Comparison of ENCODE assay signal across 22 cellular contexts in the genomic region with DNA sequence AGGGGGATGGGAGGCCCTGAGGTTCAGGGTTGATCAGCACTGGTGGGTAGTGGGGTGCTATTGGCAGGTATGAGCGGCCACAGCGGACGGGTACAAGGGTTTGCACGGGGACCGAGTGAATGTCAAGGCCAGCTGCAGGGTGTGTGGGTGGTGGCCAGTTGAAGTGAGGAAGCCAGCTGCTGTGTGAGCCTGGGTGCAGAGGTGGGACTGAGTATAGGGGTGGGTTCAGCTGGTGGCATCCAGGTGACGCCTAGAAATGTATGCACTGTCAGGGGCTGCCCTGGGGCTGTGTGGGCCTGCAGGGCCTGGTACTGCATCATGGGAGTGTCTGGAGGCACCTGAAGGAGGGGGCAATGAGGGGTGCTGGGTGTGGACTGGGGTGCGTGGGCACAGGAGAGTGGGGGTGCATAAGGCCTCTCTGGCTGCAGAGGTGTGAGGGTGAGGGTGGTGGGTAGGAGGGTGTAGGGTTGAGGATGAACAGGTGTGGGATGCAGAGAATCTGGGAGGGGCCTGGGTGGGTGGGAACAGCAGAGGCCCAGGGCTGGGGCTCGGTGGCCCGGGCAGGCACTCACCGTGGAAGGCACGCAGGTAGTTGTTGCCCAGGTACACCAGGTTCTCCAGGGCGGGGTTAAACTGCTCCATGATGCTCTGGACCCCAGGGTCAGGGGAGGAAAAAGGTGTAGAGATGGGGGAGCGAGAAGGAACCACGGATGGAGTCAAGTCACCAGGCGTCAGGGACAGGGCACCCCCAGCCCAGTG. TPM values are rescaled to one million over a fixed set of nuclear protein-coding genes. Genes with fewer than 3 reads are reported as not detected.
DNase-seq lines count a peak whose midpoint lies in the region; ATAC-seq, FAIRE-seq and TF ChIP-seq lines count a peak whose summit lies in the region.
"Had no signal": no experiment of that assay in that cellular context is flagged by ENCODE, and none has a peak within 500 bp of the region (broad histone marks: within the 10 kb centered on the region; RNA-seq: fewer than 3 reads in every experiment).

No MANE protein-coding gene starts in this region.

- TF ChIP-seq RAD21 in GM12878 (IDR thresholded peaks at IDR 0.05; ENCODE audit: insufficient read depth, low read depth, low read length), result no peak

- DNase-seq in activated naive CD4-positive, alpha-beta T cell treated with anti-CD3 and anti-CD28 coated beads, Interleukin-2, amount 10 ng/mL, durations not matched to agents 7 days and 5 days, result no peak
- DNase-seq in activated naive CD4-positive, alpha-beta T cell treated with anti-CD3 and anti-CD28 coated beads, Interleukin-2, amount 50 U/mL, for 16 hours, result no peak
- DNase-seq in GM12878 (ENCODE audit: low read depth, low spot score) (no peak), mucosa of descending colon (peak in 2 of 3 donors; percentile 24 to 39), transverse colon (peak; percentile 35), ovary (no peak), NCI-H146 treated with DMSO at 0.1 percent for 48 hours (lab: John Stamatoyannopoulos, UW; ENCODE audit: unreplicated experiment) (no peak), uterus (no peak)
- DNase-seq: ACHN; activated CD4-positive, alpha-beta T cell treated with anti-CD3 and anti-CD28 coated beads for 48 hours; dermis blood vessel endothelial cell; DND-41; gastrocnemius medialis; H9; NCI-H1694; NCI-H748 treated with DMSO at 0.1 percent for 48 hours; PC-3; psoas muscle had no signal

- no peak for TF ChIP-seq EP300 in GM12878 (IDR thresholded peaks at IDR 0.05; ENCODE audit: borderline replicate concordance in 1 of 2, control insufficient read depth in 1 of 2, low read depth in 2 of 2, low read length in 2 of 2)
- TF ChIP-seq EP300 in transverse colon (IDR thresholded peaks at IDR 0.05; ENCODE audit: low read depth), result no peak
- no peak for TF ChIP-seq EP300 in ovary (IDR thresholded peaks at IDR 0.05)

- H3K4me2 ChIP-seq in GM12878 (ENCODE audit: control insufficient read depth, insufficient read depth), result no peak overlapping the region

- ATAC-seq in GM12878, result peak; percentile 43
- ATAC-seq in mucosa of descending colon, result peak; percentile 12
- ATAC-seq: gastrocnemius medialis, left lung, PC-3, psoas muscle had no signal

- H3K27ac ChIP-seq in GM12878 (ENCODE audit: control insufficient read depth, insufficient read depth) (no peak overlapping the region), transverse colon (peak overlapping the region; percentile 79 to 93 (median 84)), ovary (no peak overlapping the region), uterus (no peak overlapping the region)
- H3K27ac ChIP-seq: gastrocnemius medialis, left lung, psoas muscle had no signal

- no peak overlapping the region for H2AFZ ChIP-seq in GM12878 (ENCODE audit: control insufficient read depth, low read depth, low read length)

- peaks cover 3% of the 10 kb centered on the region for H3K27me3 Mint-ChIP-seq in activated naive CD4-positive, alpha-beta T cell treated with anti-CD3 and anti-CD28 coated beads, Interleukin-2, amount 10 ng/mL, durations not matched to agents 7 days and 5 days
- H3K27me3 Mint-ChIP-seq: activated naive CD8-positive, alpha-beta T cell had no signal

- peak overlapping the region; percentile 14 for H3K27ac Mint-ChIP-seq in activated naive CD4-positive, alpha-beta T cell treated with anti-CD3 and anti-CD28 coated beads, Interleukin-2, amount 10 ng/mL, durations not matched to agents 7 days and 5 days
- H3K27ac Mint-ChIP-seq: activated naive CD8-positive, alpha-beta T cell; CD14-positive monocyte; H9 had no signal

- H3K4me3 ChIP-seq in GM12878 (no peak overlapping the region), mucosa of descending colon (no peak overlapping the region), transverse colon (no peak overlapping the region), ovary (no peak overlapping the region), uterus (no peak overlapping the region)
- H3K4me3 ChIP-seq: gastrocnemius medialis, left lung, psoas muscle had no signal

- H3K4me1 ChIP-seq in GM12878 (ENCODE audit: control insufficient read depth, insufficient read depth, low read length), result no peaks in the 10 kb centered on the region
- peaks cover 36% of the 10 kb centered on the region for H3K4me1 ChIP-seq in mucosa of descending colon (ENCODE audit: low read depth)
- peaks cover 9 to 51% (median 44%) of the 10 kb centered on the region in 4 donors for H3K4me1 ChIP-seq in transverse colon
- H3K4me1 ChIP-seq in ovary (ENCODE audit: insufficient read depth), result no peaks in the 10 kb centered on the region
- no peaks in the 10 kb centered on the region for H3K4me1 ChIP-seq in uterus
- H3K4me1 ChIP-seq: left lung, psoas muscle had no signal

- RAD21 ChIA-PET in GM12878 (lab: Charles Lee; ENCODE audit: unreplicated experiment), result no interaction called here

- in situ Hi-C loops in GM12878 (cut with MboI) (no loop called here), transverse colon (cut with MboI; ENCODE audit: low pct_ligation_motif_present in 1 of 4, low pct_unique_long_range_greater_than_20kb in 1 of 4, low sequenced_read_pairs in 3 of 4) (loop anchor here in 3 of 4 donors (25.0 kb wide), 3 partner anchors 129 to 254 kb away; no protein-coding TSS in a partner anchor)

- H3K4me3 Mint-ChIP-seq in activated naive CD4-positive, alpha-beta T cell treated with anti-CD3 and anti-CD28 coated beads, Interleukin-2, amount 10 ng/mL, durations not matched to agents 7 days and 5 days, result no peak overlapping the region
- H3K4me3 Mint-ChIP-seq: activated naive CD8-positive, alpha-beta T cell; CD14-positive monocyte; H9 had no signal

- SMC1A ChIA-PET in GM12878 (lab: Charles Lee; ENCODE audit: uncharacterized antibody, unreplicated experiment), result no interaction called here

- H3K27me3 ChIP-seq in GM12878 (replicated peaks in 1 of 2; ENCODE audit: control insufficient read depth in 2 of 2, insufficient read depth in 2 of 2, low read length in 1 of 2), result no peaks in the 10 kb centered on the region
- H3K27me3 ChIP-seq in transverse colon, result no peaks in the 10 kb centered on the region
- H3K27me3 ChIP-seq in ovary, result no peaks in the 10 kb centered on the region
- no peaks in the 10 kb centered on the region for H3K27me3 ChIP-seq in uterus
- H3K27me3 ChIP-seq: gastrocnemius medialis, left lung had no signal

- H3K36me3 Mint-ChIP-seq in activated naive CD4-positive, alpha-beta T cell treated with anti-CD3 and anti-CD28 coated beads, Interleukin-2, amount 10 ng/mL, durations not matched to agents 7 days and 5 days, result no peaks in the 10 kb centered on the region
- H3K36me3 Mint-ChIP-seq: activated naive CD8-positive, alpha-beta T cell; CD14-positive monocyte had no signal

- H3K9me3 ChIP-seq in GM12878 (replicated peaks; ENCODE audit: control insufficient read depth, insufficient read depth, low read length) (no peaks in the 10 kb centered on the region), mucosa of descending colon (no peaks in the 10 kb centered on the region), transverse colon (no peaks in the 10 kb centered on the region), ovary (no peaks in the 10 kb centered on the region), uterus (no peaks in the 10 kb centered on the region)
- H3K9me3 ChIP-seq: gastrocnemius medialis, left lung, psoas muscle had no signal

- no TSS peak for BruUV-seq in GM12878 (replicated peaks; lab: Mats Ljungman, UMichigan)

- POLR2A ChIA-PET in GM12878 (lab: Charles Lee), result interaction anchor here (0.6 kb wide), 1 partner anchor 63 kb away, joined by 3 read pairs; no protein-coding TSS in a partner anchor

- H3K79me2 ChIP-seq in GM12878 (ENCODE audit: control insufficient read depth, insufficient read depth, low read length), result no peaks in the 10 kb centered on the region

- no peaks in the 10 kb centered on the region for H3K36me3 ChIP-seq in GM12878 (ENCODE audit: control insufficient read depth in 2 of 2, insufficient read depth in 2 of 2, low read length in 1 of 2)
- no peaks in the 10 kb centered on the region for H3K36me3 ChIP-seq in mucosa of descending colon (ENCODE audit: low read depth)
- H3K36me3 ChIP-seq in transverse colon, result no peaks in the 10 kb centered on the region
- no peaks in the 10 kb centered on the region for H3K36me3 ChIP-seq in ovary
- H3K36me3 ChIP-seq in uterus, result no peaks in the 10 kb centered on the region
- H3K36me3 ChIP-seq: gastrocnemius medialis, left lung had no signal

- no peaks in the 10 kb centered on the region for H4K20me1 ChIP-seq in GM12878 (ENCODE audit: control insufficient read depth, insufficient read depth)

- CTCF ChIA-PET in activated naive CD4-positive, alpha-beta T cell treated with anti-CD3 and anti-CD28 coated beads, Interleukin-2, amount 10 ng/mL, durations not matched to agents 7 days and 5 days (lab: Charles Lee), result interaction anchor here (1.0 kb wide), 1 partner anchor 9 kb away, joined by 3 read pairs; no protein-coding TSS in a partner anchor
- CTCF ChIA-PET in GM12878 (lab: Yijun Ruan, JAX), result interaction anchor here (3.1 kb wide), 1 partner anchor 56 kb away, joined by 10 read pairs; no protein-coding TSS in a partner anchor

- FAIRE-seq in GM12878 (lab: Jason Lieb, UNC), result no peak

- TF ChIP-seq POLR2A in GM12878 (IDR thresholded peaks at IDR 0.05; ENCODE audit: low read depth, low read length) (no peak), transverse colon (IDR thresholded peaks at IDR 0.05) (no peak), ovary (IDR thresholded peaks at IDR 0.05) (no peak), uterus (IDR thresholded peaks at IDR 0.05) (no peak)

- H3K9ac ChIP-seq in GM12878 (ENCODE audit: control insufficient read depth, insufficient read depth, low read length), result no peak overlapping the region

- H3K9me3 Mint-ChIP-seq in activated naive CD4-positive, alpha-beta T cell treated with anti-CD3 and anti-CD28 coated beads, Interleukin-2, amount 10 ng/mL, durations not matched to agents 7 days and 5 days, result no peaks in the 10 kb centered on the region

- 71% methylated on average over 15 of the region's 15 CpGs for WGBS in GM12878 (ENCODE audit: insufficient coverage, insufficient replicate concordance, low lambda C conversion rate, missing lambda C conversion rate)
- 35 to 73% methylated on average over 4 to 15 of the region's 15 CpGs for WGBS in transverse colon (ENCODE audit: low coverage in 1 of 2), 2 donors
- 80 to 88% (median 87%) methylated on average over 15 of the region's 15 CpGs for WGBS in ovary, 3 donors

- peaks cover 7% of the 10 kb centered on the region for H3K4me1 Mint-ChIP-seq in activated naive CD4-positive, alpha-beta T cell treated with anti-CD3 and anti-CD28 coated beads, Interleukin-2, amount 10 ng/mL, durations not matched to agents 7 days and 5 days
- H3K4me1 Mint-ChIP-seq: CD14-positive monocyte had no signal

- TF ChIP-seq CTCF in GM12878 (IDR thresholded peaks at IDR 0.05 in 2 of 3, conservative IDR thresholded peaks at IDR 0.05 in 1 of 3; ENCODE audit: control insufficient read depth in 2 of 3, extremely low read depth in 1 of 3, insufficient read depth in 1 of 3, low read depth in 3 of 3, low read length in 3 of 3), result no peak
- TF ChIP-seq CTCF in mucosa of descending colon (IDR thresholded peaks at IDR 0.05), result no peak
- TF ChIP-seq CTCF in transverse colon (IDR thresholded peaks at IDR 0.05), result no peak
- TF ChIP-seq CTCF in ovary (IDR thresholded peaks at IDR 0.05), result no peak
- TF ChIP-seq CTCF in uterus (IDR thresholded peaks at IDR 0.05), result no peak

- intact Hi-C loops in GM12878 (cut with micrococcal nuclease; ENCODE audit: unreplicated experiment) (no loop called here), mucosa of descending colon (cut with DNase I, micrococcal nuclease) (no loop called here), transverse colon (cut with DNase I; ENCODE audit: low total_unique reads) (no loop called here), ovary (cut with DNase I) (no loop called here), uterus (cut with DNase I; ENCODE audit: low total_unique reads) (no loop called here)

RNA-seq across cellular contexts. Expression of a gene that starts 1.7 kb away (rescaled TPM):
- total RNA-seq in GM12878 (2013; cell fraction: nucleolus; rRNA removed), result 0.37 TPM in 1 of 2 replicates, not detected in the other
- 0.11 TPM in 1 of 2 replicates, not detected in the other for total RNA-seq in GM12878 (2014; rRNA removed)
- not detected in 2 replicates for total RNA-seq in GM12878 (2014; rRNA removed; fragmentation: Illumina TruSeq; extraction: Trizol)
- 0.08 and 0.38 TPM in 2 replicates for total RNA-seq in GM12878 (2021)
- polyA plus RNA-seq in GM12878 (2011; ENCODE audit: low read depth), result 0.12 TPM
- polyA plus RNA-seq in GM12878 (2011; rRNA removed), result 0.04 and 0.08 TPM in 2 replicates
- polyA plus RNA-seq in GM12878 (2011; cell fraction: cytosol; rRNA removed), result 0.04 and 0.12 TPM in 2 replicates
- polyA plus RNA-seq in GM12878 (2011; cell fraction: nucleus; rRNA removed), result 1.0 and 1.1 TPM in 2 replicates
- 0.51 and 0.70 TPM in 2 replicates for polyA plus RNA-seq in GM12878 (2012)
- not detected in 2 replicates for polyA plus RNA-seq in GM12878 (2014; fragmentation: Illumina TruSeq; extraction: Trizol)
- not detected for polyA plus RNA-seq in GM12878 (2014; fragmentation: Nextera tagmentation; extraction: Ambion mirVana)
- polyA plus RNA-seq in GM12878 (2014; rRNA removed), result 0.17 and 0.48 TPM in 2 replicates
- polyA plus RNA-seq in GM12878 (2016; fragmentation: Nextera tagmentation; extraction: Ambion mirVana), result under 1 TPM in 1 of 2 experiments, not detected in 1; 0.11 TPM
- polyA minus RNA-seq in GM12878 (2011; rRNA and poly(A)+ RNA removed), result not detected in 2 replicates
- polyA minus RNA-seq in GM12878 (2011; cell fraction: cytosol; rRNA and poly(A)+ RNA removed), result not detected in 2 replicates
- not detected in 2 replicates for polyA minus RNA-seq in GM12878 (2011; cell fraction: nucleus; rRNA and poly(A)+ RNA removed)
- total RNA-seq in mucosa of descending colon, result 10 to 100 TPM; 33.9 to 92.3 (median 63.7) TPM
- total RNA-seq in transverse colon, result 100 to 1,000 TPM; 106 to 337 (median 127) TPM
- 1 to 10 TPM in 3 of 7 donors, under 1 TPM in 4; 0.40 to 3.1 (median 0.69) TPM for total RNA-seq in ovary
- 1 to 10 TPM in 1 of 2 donors, not detected in 1; 1.7 TPM for polyA plus RNA-seq in ovary
- total RNA-seq in uterus, result 1 to 10 TPM in 1 of 4 donors, under 1 TPM in 1, not detected in 2; 0.59 to 1.7 TPM
- total RNA-seq: dermis blood vessel endothelial cell had no signal
- polyA plus RNA-seq: CD14-positive monocyte had no signal

RNA-seq across cellular contexts. Expression of a gene that starts 24.8 kb away (rescaled TPM):
- total RNA-seq in GM12878 (2013; cell fraction: nucleolus; rRNA removed), result not detected in 2 replicates
- total RNA-seq in GM12878 (2014; rRNA removed) (not detected in 2 replicates), GM12878 (2014; rRNA removed; fragmentation: Illumina TruSeq; extraction: Trizol) (not detected in 2 replicates), GM12878 (2021) (not detected in 2 replicates), mucosa of descending colon (not detected), transverse colon (not detected), ovary (under 1 TPM in 1 of 7 donors, not detected in 6; 0.52 TPM), uterus (1 to 10 TPM in 1 of 4 donors, not detected in 3; 1.4 TPM)
- polyA plus RNA-seq in GM12878 (2011; ENCODE audit: low read depth), result not detected
- polyA plus RNA-seq in GM12878 (2011; rRNA removed) (not detected in 2 replicates), GM12878 (2014; fragmentation: Illumina TruSeq; extraction: Trizol) (not detected in 2 replicates), GM12878 (2014; fragmentation: Nextera tagmentation; extraction: Ambion mirVana) (not detected), GM12878 (2014; rRNA removed) (not detected in 2 replicates), GM12878 (2016; fragmentation: Nextera tagmentation; extraction: Ambion mirVana) (not detected), ovary (under 1 TPM in 1 of 2 donors, not detected in 1; 0.39 TPM)
- polyA plus RNA-seq in GM12878 (2011; cell fraction: cytosol; rRNA removed), result not detected in 2 replicates
- polyA plus RNA-seq in GM12878 (2011; cell fraction: nucleus; rRNA removed), result not detected in 2 replicates
- polyA plus RNA-seq in GM12878 (2012), result not detected in 2 replicates
- not detected in 2 replicates for polyA minus RNA-seq in GM12878 (2011; rRNA and poly(A)+ RNA removed)
- polyA minus RNA-seq in GM12878 (2011; cell fraction: cytosol; rRNA and poly(A)+ RNA removed), result not detected in 2 replicates
- polyA minus RNA-seq in GM12878 (2011; cell fraction: nucleus; rRNA and poly(A)+ RNA removed), result not detected in 2 replicates
- total RNA-seq: dermis blood vessel endothelial cell, MCF 10A, PC-3 had no signal
- polyA plus RNA-seq: CD14-positive monocyte had no signal

RNA-seq across cellular contexts. Expression of a gene that starts 51.5 kb away (rescaled TPM):
- 37.1 and 39.3 TPM in 2 replicates for total RNA-seq in GM12878 (2013; cell fraction: nucleolus; rRNA removed)
- 12.6 and 13.7 TPM in 2 replicates for total RNA-seq in GM12878 (2014; rRNA removed)
- total RNA-seq in GM12878 (2014; rRNA removed; fragmentation: Illumina TruSeq; extraction: Trizol), result 7.8 and 10.5 TPM in 2 replicates
- 11.6 and 15.9 TPM in 2 replicates for total RNA-seq in GM12878 (2021)
- polyA plus RNA-seq in GM12878 (2011; ENCODE audit: low read depth), result 4.3 TPM
- polyA plus RNA-seq in GM12878 (2011; rRNA removed), result 8.7 and 14.4 TPM in 2 replicates
- polyA plus RNA-seq in GM12878 (2011; cell fraction: cytosol; rRNA removed), result 12.0 and 21.4 TPM in 2 replicates
- polyA plus RNA-seq in GM12878 (2011; cell fraction: nucleus; rRNA removed), result 73.0 and 76.7 TPM in 2 replicates
- polyA plus RNA-seq in GM12878 (2012), result 8.4 and 10.9 TPM in 2 replicates
- polyA plus RNA-seq in GM12878 (2014; fragmentation: Illumina TruSeq; extraction: Trizol), result 6.7 and 10.4 TPM in 2 replicates
- under 1 TPM; 0.07 to 0.84 TPM for polyA plus RNA-seq in GM12878 (2014; fragmentation: Nextera tagmentation; extraction: Ambion mirVana)
- polyA plus RNA-seq in GM12878 (2014; rRNA removed), result 14.8 and 19.2 TPM in 2 replicates
- 10 to 100 TPM; 10.6 to 11.3 TPM for polyA plus RNA-seq in GM12878 (2016; fragmentation: Nextera tagmentation; extraction: Ambion mirVana)
- 15.9 and 23.6 TPM in 2 replicates for polyA minus RNA-seq in GM12878 (2011; rRNA and poly(A)+ RNA removed)
- polyA minus RNA-seq in GM12878 (2011; cell fraction: cytosol; rRNA and poly(A)+ RNA removed), result 3.2 and 4.9 TPM in 2 replicates
- polyA minus RNA-seq in GM12878 (2011; cell fraction: nucleus; rRNA and poly(A)+ RNA removed), result 11.8 and 15.8 TPM in 2 replicates
- 10 to 100 TPM; 30.9 to 40.7 (median 37.9) TPM for total RNA-seq in mucosa of descending colon
- total RNA-seq in transverse colon, result 100 to 1,000 TPM in 1 of 4 donors, 10 to 100 TPM in 3; 34.3 to 127 (median 69.3) TPM
- 10 to 100 TPM; 26.0 to 47.7 (median 35.1) TPM for total RNA-seq in ovary
- 10 to 100 TPM; 18.0 to 33.3 TPM for polyA plus RNA-seq in ovary
- 10 to 100 TPM in 3 of 4 donors, 1 to 10 TPM in 1; 2.9 to 38.7 (median 29.2) TPM for total RNA-seq in uterus

Comparison
In these comparisons a context has a peak if more than half of its experiments do, and no peak if none do; other contexts are left out.
1. DNase-seq: peak in mucosa of descending colon (2 of 3) and transverse colon (single experiment); none in activated naive CD4-positive, alpha-beta T cell treated with anti-CD3 and anti-CD28 coated beads, Interleukin-2, amount 10 ng/mL, durations not matched to agents 7 days and 5 days (single experiment), activated naive CD4-positive, alpha-beta T cell treated with anti-CD3 and anti-CD28 coated beads, Interleukin-2, amount 50 U/mL, for 16 hours (single experiment), GM12878 (single experiment), ovary (0 of 5), NCI-H146 treated with DMSO at 0.1 percent for 48 hours (single experiment) and uterus (0 of 2).
2. H3K27ac ChIP-seq: peak in transverse colon (4 of 4); none in GM12878 (single experiment), ovary (0 of 2) and uterus (0 of 2).
3. RNA of a gene that starts 1.7 kb away (total RNA-seq): 106 to 337 TPM in transverse colon and 33.9 to 92.3 TPM in mucosa of descending colon; 0.40 to 3.1 TPM in ovary, 0.59 to 1.7 TPM in uterus and 0.08 to 0.38 TPM in GM12878; every median in the first group is over 4 times any median in the second.